8 cellular contexts compared by ENCODE assay signal in the genomic region with DNA sequence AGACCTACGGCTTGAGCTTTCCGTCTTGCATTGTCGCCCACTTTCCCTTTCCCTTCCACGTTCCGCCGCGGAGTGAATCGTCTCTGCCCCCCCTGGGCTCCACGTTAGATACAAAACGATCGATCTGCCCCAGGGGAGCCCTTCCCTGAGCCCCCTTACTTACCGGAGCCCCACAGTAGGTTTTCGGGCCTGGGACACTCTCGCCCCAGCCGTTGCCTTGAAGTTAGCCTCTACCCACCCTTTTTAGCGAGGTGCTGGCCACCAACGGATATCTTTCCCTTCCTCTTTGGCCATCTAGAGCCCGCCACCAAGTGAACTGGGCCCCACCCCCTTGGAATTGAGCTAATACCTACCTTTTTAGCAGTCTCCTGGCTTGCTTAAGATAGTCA. TPM values are rescaled to one million over a fixed set of nuclear protein-coding genes. Genes with fewer than 3 reads are reported as not detected.
A peak's percentile ranks its signal among the peaks of the same experiment; 100 is the strongest.
DNase-seq lines count a peak whose midpoint lies in the region; ATAC-seq and TF ChIP-seq lines count a peak whose summit lies in the region.

No MANE protein-coding gene starts in this region.

- H3K4me1 Mint-ChIP-seq in naive thymus-derived CD4-positive, alpha-beta T cell = peaks cover 24 to 51% (median 35%) of the 10 kb centered on the region in 7 donors

- CTCF ChIA-PET in PC-9 (lab: Charles Lee) = interaction anchor here (0.6 kb wide), 2 partner anchors 399 to 744 kb away, joined by 3 to 4 read pairs; partner anchors contain the start of gene NUMB
- CTCF ChIA-PET in naive thymus-derived CD4-positive, alpha-beta T cell (lab: Charles Lee) = interaction anchor here (1.4 to 1.7 kb wide), 2 partner anchors 32 to 33 kb away, joined by 3 read pairs; partner anchors contain the start of gene ZFYVE1

- H3K36me3 ChIP-seq in PC-9 (ENCODE audit: low read depth) = peaks cover 23% of the 10 kb centered on the region
- peaks cover 0 to 9% (median 0%) of the 10 kb centered on the region in 3 experiments for H3K36me3 ChIP-seq in naive thymus-derived CD4-positive, alpha-beta T cell (ENCODE audit: control insufficient read depth in 2 of 3, insufficient read depth in 3 of 3, low read length in 3 of 3)

- intact Hi-C loops in PC-9 (cut with micrococcal nuclease; ENCODE audit: unreplicated experiment) = loop anchor here (1.0 to 2.0 kb wide), 3 partner anchors 32 to 132 kb away; partner anchors contain the start of gene ZFYVE1
- intact Hi-C loops in naive thymus-derived CD4-positive, alpha-beta T cell (cut with micrococcal nuclease) = loop anchor here (1.0 to 10.0 kb wide), 17 partner anchors 32 to 1739 kb away; partner anchors contain the start of genes ABCD4 (in 2 of the 2), DPF3 (in 2 of the 2), NUMB (in 2 of the 2) and PSEN1 (in 2 of the 2)

- peaks cover 53% of the 10 kb centered on the region for H3K79me2 ChIP-seq in PC-9 (ENCODE audit: low read depth)

- no peak; the same call in 1 of the 2 replicates for TF ChIP-seq CTCF in PC-9 (conservative IDR thresholded peaks at IDR 0.05)
- no peak for TF ChIP-seq CTCF in epithelial cell of proximal tubule (conservative IDR thresholded peaks at IDR 0.05; ENCODE audit: low read depth, low read length)

- no peaks in the 10 kb centered on the region for H3K27me3 ChIP-seq in PC-9 (ENCODE audit: insufficient read depth, low read depth)
- H3K27me3 ChIP-seq in naive thymus-derived CD4-positive, alpha-beta T cell (ENCODE audit: control insufficient read depth in 2 of 2, insufficient read depth in 2 of 2, low read length in 2 of 2) = no peaks in the 10 kb centered on the region

- no peak overlapping the region for H3K4me3 Mint-ChIP-seq in naive thymus-derived CD4-positive, alpha-beta T cell

- peak; percentile 14 for ATAC-seq in HG03025 (IDR thresholded peaks at IDR 0.05; ENCODE audit: low FRiP score, unreplicated experiment)
- no peak for ATAC-seq in naive thymus-derived CD4-positive, alpha-beta T cell

- H3K9me2 ChIP-seq in PC-9 (ENCODE audit: insufficient read depth) = no peaks in the 10 kb centered on the region

- H2AFZ ChIP-seq in PC-9 = peak overlapping the region; percentile 90

- H3K9me3 Mint-ChIP-seq in naive thymus-derived CD4-positive, alpha-beta T cell = no peaks in the 10 kb centered on the region

- DNase-seq in A172 (ENCODE audit: low spot score) (peak; percentile 57), GM03348 (ENCODE audit: low spot score) (peak; percentile 53), PC-9 (peak in 1 of 2 experiments; percentile 41), epithelial cell of proximal tubule (ENCODE audit: low read depth) (no peak), NAMALWA (ENCODE audit: low spot score) (no peak), NCI-H187 treated with DMSO at 0.1 percent for 48 hours (lab: John Stamatoyannopoulos, UW) (no peak)
- no peak for DNase-seq in naive thymus-derived CD4-positive, alpha-beta T cell

- H4K20me1 ChIP-seq in PC-9 (ENCODE audit: insufficient read depth) = peaks cover 51% of the 10 kb centered on the region

- POLR2A ChIA-PET in PC-9 (lab: Charles Lee; ENCODE audit: unreplicated experiment) = interaction anchor here (0.5 to 1.4 kb wide), 5 partner anchors 32 to 393 kb away, joined by 3 to 10 read pairs (median 6); partner anchors contain the start of gene ZFYVE1
- POLR2A ChIA-PET in naive thymus-derived CD4-positive, alpha-beta T cell (lab: Charles Lee) = interaction anchor here (0.5 to 3.6 kb wide), 23 partner anchors 10 to 1434 kb away, joined by 3 to 55 read pairs (median 5); partner anchors contain the start of genes ISCA2, NPC2, NUMB and PSEN1

- H3K36me3 Mint-ChIP-seq in naive thymus-derived CD4-positive, alpha-beta T cell = peaks cover 4 to 16% (median 7%) of the 10 kb centered on the region in 5 donors

- no peak overlapping the region for H3K27ac Mint-ChIP-seq in naive thymus-derived CD4-positive, alpha-beta T cell

- peak overlapping the region; percentile 89 for H3K4me2 ChIP-seq in PC-9

- no peaks in the 10 kb centered on the region for H3K9me3 ChIP-seq in PC-9 (ENCODE audit: insufficient read depth, low read depth)
- no peaks in the 10 kb centered on the region for H3K9me3 ChIP-seq in naive thymus-derived CD4-positive, alpha-beta T cell (ENCODE audit: control insufficient read depth in 2 of 3, low read length in 3 of 3)

- H3K27ac ChIP-seq in PC-9 = peak overlapping the region; percentile 91
- H3K27ac ChIP-seq in naive thymus-derived CD4-positive, alpha-beta T cell (ENCODE audit: low read depth, low read length) = peak overlapping the region; percentile 92

- TSS peak; percentile 50 for BruUV-seq in PC-9 (replicated peaks; lab: Mats Ljungman, UMichigan)

- no peaks in the 10 kb centered on the region for H3K27me3 Mint-ChIP-seq in naive thymus-derived CD4-positive, alpha-beta T cell

- peaks cover 21% of the 10 kb centered on the region for H3K4me1 ChIP-seq in PC-9 (replicated peaks; ENCODE audit: insufficient read depth)
- H3K4me1 ChIP-seq in naive thymus-derived CD4-positive, alpha-beta T cell (ENCODE audit: control insufficient read depth in 2 of 2, insufficient read depth in 2 of 2, low read length in 2 of 2) = peaks cover 30 to 41% of the 10 kb centered on the region in 2 donors

- H3F3A ChIP-seq in PC-9 (ENCODE audit: insufficient read depth, low read depth) = peaks cover 4% of the 10 kb centered on the region

- H3K4me3 ChIP-seq in PC-9 (peak overlapping the region; percentile 99), epithelial cell of proximal tubule (ENCODE audit: low read depth, low read length) (peak overlapping the region; percentile 87)
- peak overlapping the region; percentile 77 for H3K4me3 ChIP-seq in naive thymus-derived CD4-positive, alpha-beta T cell (ENCODE audit: low read length)

RNA-seq across cellular contexts. Expression of gene RBM25, which starts 0.6 kb away (rescaled TPM):
- 41.9 and 53.7 TPM in 2 replicates for total RNA-seq in A172 (2014; rRNA removed; shearing (Covaris generic))
- 59.2 and 68.9 TPM in 2 replicates for total RNA-seq in PC-9 (2021)
- 29.2 and 47.3 TPM in 2 replicates for total RNA-seq in epithelial cell of proximal tubule
- 100 to 1,000 TPM; 111 to 168 (median 146) TPM for total RNA-seq in naive thymus-derived CD4-positive, alpha-beta T cell
- polyA plus RNA-seq in naive thymus-derived CD4-positive, alpha-beta T cell = 10 to 100 TPM; 43.0 to 76.6 TPM

RNA-seq across cellular contexts. Expression of gene ZFYVE1, which starts 32.0 kb away (rescaled TPM):
- 10.8 and 13.8 TPM in 2 replicates for total RNA-seq in A172 (2014; rRNA removed; shearing (Covaris generic))
- 8.8 and 9.0 TPM in 2 replicates for total RNA-seq in PC-9 (2021)
- total RNA-seq in epithelial cell of proximal tubule = 8.5 and 10.1 TPM in 2 replicates
- 10 to 100 TPM; 15.3 to 24.8 (median 19.1) TPM for total RNA-seq in naive thymus-derived CD4-positive, alpha-beta T cell
- polyA plus RNA-seq in naive thymus-derived CD4-positive, alpha-beta T cell = 1 to 10 TPM; 6.1 to 6.4 TPM

Comparison
In these comparisons a context has a peak if more than half of its experiments do, and no peak if none do; other contexts are left out.
1. DNase-seq: peak in A172 (single experiment) and GM03348 (single experiment); none in epithelial cell of proximal tubule (single experiment), naive thymus-derived CD4-positive, alpha-beta T cell (0 of 9), NAMALWA (single experiment) and NCI-H187 treated with DMSO at 0.1 percent for 48 hours (single experiment).
2. Peak in every context shown above with its lines, with median percentiles within 50 percentile points of each other: H3K4me3 ChIP-seq.